ENCODE assay signal across 22 cellular contexts in the genomic region with DNA sequence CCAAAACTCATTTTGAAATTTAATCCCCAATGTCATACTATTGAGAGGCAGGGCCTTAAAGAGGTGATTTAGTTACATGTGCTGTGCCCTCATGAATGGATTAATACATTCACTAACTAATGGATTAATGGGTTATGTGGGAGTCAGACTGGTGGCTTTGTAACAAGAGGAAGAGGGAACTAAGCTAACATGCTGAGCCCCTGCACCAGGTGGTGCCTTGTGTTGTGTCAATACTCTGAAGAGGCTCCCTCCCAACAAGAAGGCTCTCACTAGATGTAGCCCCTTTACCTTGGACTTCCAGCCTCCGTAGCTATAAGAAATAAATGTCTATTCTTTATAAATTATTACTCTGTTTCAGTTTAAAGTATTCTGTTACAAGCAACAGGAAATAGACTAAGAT.
DNase-seq lines count a peak whose midpoint lies in the region; ATAC-seq and TF ChIP-seq lines count a peak whose summit lies in the region.
"Had no signal": no experiment of that assay in that cellular context is flagged by ENCODE, and none has a peak within 500 bp of the region (broad histone marks: within the 10 kb centered on the region; RNA-seq: fewer than 3 reads in every experiment).

No MANE protein-coding gene starts in this region.

- peak; percentile 8 for DNase-seq in COR-L47 (lab: John Stamatoyannopoulos, UW)
- peak; percentile 14 for DNase-seq in NCI-H146 treated with DMSO at 0.1 percent for 48 hours (lab: John Stamatoyannopoulos, UW; ENCODE audit: unreplicated experiment)
- peak; percentile 57 for DNase-seq in WERI-Rb-1
- no peak for DNase-seq in left cardiac atrium
- DNase-seq in CD1c-positive myeloid dendritic cell (ENCODE audit: extremely low spot score) = no peak
- DNase-seq: activated B cell treated with CpG ODN at 0.5 μM for 24 hours; activated gamma-delta T cell; activated naive CD8-positive, alpha-beta T cell treated with anti-CD3 and anti-CD28 coated beads, Interleukin-2, amount 10 ng/mL, durations not matched to agents 7 days and 5 days; activated T-cell treated with anti-CD3 and anti-CD28 coated beads, Interleukin-2, amount 50 U/mL, for 4 hours; aorta; Calu3; foreskin melanocyte; heart right ventricle; kidney glomerular epithelial cell; mucosa of descending colon; NCI-H1048; NCI-H774; T-cell had no signal

- no peaks in the 10 kb centered on the region for H3K27me3 ChIP-seq in WERI-Rb-1 (ENCODE audit: insufficient read depth, low read depth, severe bottlenecking)
- H3K27me3 ChIP-seq: heart right ventricle had no signal

- H3K9me3 ChIP-seq in WERI-Rb-1 (ENCODE audit: severe bottlenecking) = no peaks in the 10 kb centered on the region
- H3K9me3 ChIP-seq: heart right ventricle, mucosa of descending colon had no signal

- H3K36me3 ChIP-seq in WERI-Rb-1 = no peaks in the 10 kb centered on the region
- H3K36me3 ChIP-seq: heart right ventricle had no signal

- H3K4me3 ChIP-seq in WERI-Rb-1 (ENCODE audit: low read depth, low read length) = no peak overlapping the region
- H3K4me3 ChIP-seq: heart right ventricle, mucosa of descending colon had no signal

- H3K27ac ChIP-seq in C4-2B (peak overlapping the region; percentile 29; the same call in 1 of the 2 replicates), WERI-Rb-1 (no peak overlapping the region)
- H3K27ac ChIP-seq: heart right ventricle had no signal

- intact Hi-C loops in left cardiac atrium (cut with DNase I) = no loop called here

- ATAC-seq in left cardiac atrium (no peak), HG03457 (IDR thresholded peaks at IDR 0.05; ENCODE audit: unreplicated experiment) (no peak)
- ATAC-seq: activated T-cell treated with anti-CD3 and anti-CD28 coated beads, Interleukin-2, amount 50 U/mL, for 4 hours; heart right ventricle; mucosa of descending colon; natural killer cell treated with Interleukin-12 subunit alpha and Interleukin-12 subunit beta and Interleukin-15 and Interleukin-18, amount 100 ng/mL, for 72 hours; stimulated activated effector memory CD8-positive, alpha-beta T cell treated with anti-CD3 and anti-CD28 coated beads, Interleukin-12 subunit alpha, Interleukin-12 subunit beta, amount 100 ng/mL, for 72 hours; T-cell had no signal

- TF ChIP-seq CTCF in C4-2B (conservative IDR thresholded peaks at IDR 0.05) (no peak), WERI-Rb-1 (IDR thresholded peaks at IDR 0.05; ENCODE audit: low read depth, low read length) (no peak)

Comparison
In these comparisons a context has a peak if more than half of its experiments do, and no peak if none do; other contexts are left out.
1. DNase-seq: peak in COR-L47 (single experiment), NCI-H146 treated with DMSO at 0.1 percent for 48 hours (single experiment) and WERI-Rb-1 (single experiment); none in left cardiac atrium (single experiment) and CD1c-positive myeloid dendritic cell (single experiment).